ENCODE assay signal across 11 cellular contexts in genomic region chr10:75166623-75166972, GRCh38. TPM values are rescaled to one million over a fixed set of nuclear protein-coding genes. Genes with fewer than 3 reads are reported as not detected.
DNase-seq lines count a peak whose midpoint lies in the region; ATAC-seq, FAIRE-seq and TF ChIP-seq lines count a peak whose summit lies in the region.
"Had no signal": no experiment of that assay in that cellular context is flagged by ENCODE, and none has a peak within 500 bp of the region (broad histone marks: within the 10 kb centered on the region; RNA-seq: fewer than 3 reads in every experiment).

No MANE protein-coding gene starts in this region.

- TF ChIP-seq CTCF in HepG2 (CRISPR knock-in tag; IDR thresholded peaks at IDR 0.05) = no peak
- no peak for TF ChIP-seq CTCF in right lobe of liver (IDR thresholded peaks at IDR 0.05)
- TF ChIP-seq CTCF in PC-9 (conservative IDR thresholded peaks at IDR 0.05) = no peak

- ATAC-seq in HepG2 (no peak), right lobe of liver (no peak), HG02763 (IDR thresholded peaks at IDR 0.05; ENCODE audit: unreplicated experiment) (peak; percentile 5), left cardiac atrium (no peak)

- no peaks in the 10 kb centered on the region for H3K9me3 ChIP-seq in HepG2 (ENCODE audit: low read length)
- no peaks in the 10 kb centered on the region for H3K9me3 ChIP-seq in right lobe of liver
- H3K9me3 ChIP-seq in PC-9 (ENCODE audit: insufficient read depth, low read depth) = no peaks in the 10 kb centered on the region
- H3K9me3 ChIP-seq in thymus (ENCODE audit: control insufficient read depth) = no peaks in the 10 kb centered on the region

- CTCF ChIA-PET in HepG2 (lab: Yijun Ruan, JAX; ENCODE audit: low intra/inter-chr PET ratio, low total read pairs) = interaction anchor here (1.0 kb wide), 1 partner anchor 10 kb away, joined by 3 read pairs; no protein-coding TSS in a partner anchor
- CTCF ChIA-PET in PC-9 (lab: Charles Lee) = no interaction called here

- no peak for DNase-seq in HepG2 (ENCODE audit: low spot score)
- DNase-seq in right lobe of liver = no peak
- DNase-seq in PC-9 = no peak
- DNase-seq in stimulated activated CD8-positive, alpha-beta memory T cell treated with anti-CD3 and anti-CD28 coated beads, Interleukin-4, amount 100 ng/mL, for 48 hours = no peak
- DNase-seq in stimulated activated CD4-positive, alpha-beta T cell treated with anti-CD3 and anti-CD28 coated beads, Interleukin-4, amount 100 ng/mL, for 1 hour = no peak
- no peak for DNase-seq in left cardiac atrium
- DNase-seq: amygdala had no signal

- no peak overlapping the region for H3K9ac ChIP-seq in HepG2 (ENCODE audit: insufficient read depth, low read depth, low read length)
- H3K9ac ChIP-seq: parathyroid adenoma had no signal

- H3K4me3 ChIP-seq in HepG2 (replicated peaks in 1 of 3; ENCODE audit: insufficient read depth in 1 of 3, low read depth in 2 of 3, low read length in 3 of 3) (no peak overlapping the region), right lobe of liver (no peak overlapping the region), PC-9 (no peak overlapping the region), thymus (ENCODE audit: low read length) (no peak overlapping the region)

- TF ChIP-seq RAD21 in HepG2 (CRISPR knock-in tag; IDR thresholded peaks at IDR 0.05) = no peak

- H3K27ac ChIP-seq in HepG2 (ENCODE audit: extremely low read length, insufficient read depth, low read length) (peak overlapping the region; percentile 34), right lobe of liver (no peak overlapping the region), PC-9 (0 out of 2 replicates have a peak overlapping the region, but pooled peaks have one; percentile 16), thymus (ENCODE audit: low read depth) (peak overlapping the region; percentile 78)
- H3K27ac ChIP-seq: parathyroid adenoma had no signal

- peaks cover 3 to 4% of the 10 kb centered on the region in 2 experiments; a peak in 3 of 5 replicates for H3K36me3 ChIP-seq in HepG2 (replicated peaks in 1 of 2; ENCODE audit: control insufficient read depth in 1 of 2, insufficient read depth in 2 of 2, low read length in 2 of 2)
- H3K36me3 ChIP-seq in right lobe of liver = peaks cover 0 to 6% (median 2%) of the 10 kb centered on the region in 4 donors
- peaks cover 6% of the 10 kb centered on the region; the same call in 1 of the 2 replicates for H3K36me3 ChIP-seq in PC-9 (ENCODE audit: low read depth)
- H3K36me3 ChIP-seq in thymus (ENCODE audit: control insufficient read depth, insufficient read depth) = no peaks in the 10 kb centered on the region

- POLR2A ChIA-PET in HepG2 (lab: Yijun Ruan, JAX) = interaction anchor here (1.8 to 2.2 kb wide), 2 partner anchors 21 to 44 kb away, joined by 5 to 16 read pairs; partner anchors contain the start of gene VDAC2
- POLR2A ChIA-PET in PC-9 (lab: Charles Lee; ENCODE audit: unreplicated experiment) = no interaction called here

- no peak for TF ChIP-seq EP300 in HepG2 (IDR thresholded peaks at IDR 0.05; ENCODE audit: low read depth in 2 of 2, low read length in 2 of 2)
- no peak for TF ChIP-seq EP300 in HepG2 (CRISPR knock-in tag; IDR thresholded peaks at IDR 0.05; ENCODE audit: borderline replicate concordance)

- FAIRE-seq in HepG2 (lab: Jason Lieb, UNC) = no peak
- FAIRE-seq: endothelial cell of umbilical vein had no signal

- in situ Hi-C loops in HepG2 (cut with HindIII; ENCODE audit: extremely low pct_ligation_motif_present, low pct_unique_long_range_greater_than_20kb) = no loop called here

- H4K20me1 ChIP-seq in HepG2 (ENCODE audit: insufficient read depth, low read length) = no peaks in the 10 kb centered on the region
- H4K20me1 ChIP-seq in PC-9 (ENCODE audit: insufficient read depth) = peaks cover 13% of the 10 kb centered on the region

- H3K9me2 ChIP-seq in PC-9 (ENCODE audit: insufficient read depth) = no peaks in the 10 kb centered on the region

- intact Hi-C loops in HepG2 (cut with micrococcal nuclease; ENCODE audit: unreplicated experiment) = no loop called here
- intact Hi-C loops in right lobe of liver (cut with DNase I) = no loop called here
- intact Hi-C loops in PC-9 (cut with micrococcal nuclease; ENCODE audit: unreplicated experiment) = no loop called here
- intact Hi-C loops in left cardiac atrium (cut with DNase I) = no loop called here

- WGBS in HepG2 (ENCODE audit: low lambda C conversion rate) = 21% methylated on average over 1 of the region's 1 CpG
- 47% methylated on average over 1 of the region's 1 CpG for WGBS in right lobe of liver (ENCODE audit: insufficient coverage, low coverage, low lambda C conversion rate, missing lambda C conversion rate)
- WGBS in thymus = 10% methylated on average over 1 of the region's 1 CpG

- H3F3A ChIP-seq in PC-9 (ENCODE audit: insufficient read depth, low read depth) = peaks cover 10% of the 10 kb centered on the region; the same call in 1 of the 2 replicates

- BruUV-seq in HepG2 (replicated peaks; lab: Mats Ljungman, UMichigan) = no TSS peak
- BruUV-seq in PC-9 (replicated peaks; lab: Mats Ljungman, UMichigan) = no TSS peak

- H3K4me1 ChIP-seq in HepG2 (ENCODE audit: insufficient read depth, low read length) (peaks cover 51% of the 10 kb centered on the region), right lobe of liver (peaks cover 0 to 2% (median 0%) of the 10 kb centered on the region in 4 donors), PC-9 (replicated peaks; ENCODE audit: insufficient read depth) (peaks cover 10% of the 10 kb centered on the region), thymus (ENCODE audit: control insufficient read depth, insufficient read depth, low read length) (peaks cover 4% of the 10 kb centered on the region)
- H3K4me1 ChIP-seq: parathyroid adenoma had no signal

- H2AFZ ChIP-seq in HepG2 (ENCODE audit: low read length) (no peak overlapping the region), PC-9 (no peak overlapping the region)
- H2AFZ ChIP-seq: parathyroid adenoma had no signal

- TF ChIP-seq POLR2A in HepG2 (IDR thresholded peaks at IDR 0.05; ENCODE audit: insufficient read depth in 1 of 2, low read depth in 2 of 2, low read length in 2 of 2) (no peak), right lobe of liver (IDR thresholded peaks at IDR 0.05) (no peak)

- H3K4me2 ChIP-seq in HepG2 (ENCODE audit: low read depth, low read length) (0 out of 2 replicates have a peak overlapping the region, but pooled peaks have one; percentile 8), PC-9 (0 out of 2 replicates have a peak overlapping the region, but pooled peaks have one; percentile 6)

- H3K79me2 ChIP-seq in HepG2 (ENCODE audit: insufficient read depth, low read length) (peaks cover 2% of the 10 kb centered on the region), PC-9 (ENCODE audit: low read depth) (no peaks in the 10 kb centered on the region)

- H3K27me3 ChIP-seq in HepG2 (ENCODE audit: control insufficient read depth in 1 of 2, insufficient read depth in 2 of 2, low read length in 2 of 2) (no peaks in the 10 kb centered on the region), right lobe of liver (no peaks in the 10 kb centered on the region), PC-9 (ENCODE audit: insufficient read depth, low read depth) (no peaks in the 10 kb centered on the region), thymus (ENCODE audit: control insufficient read depth, insufficient read depth) (no peaks in the 10 kb centered on the region)

RNA-seq across cellular contexts. Expression of gene VDAC2, which starts 44.0 kb away (rescaled TPM):
- total RNA-seq in HepG2 (2016; rRNA removed; fragmentation: Illumina TruSeq; extraction: Trizol) (222 and 289 TPM in 2 replicates), right lobe of liver (10 to 100 TPM; 48.3 to 92.7 (median 70.2) TPM), PC-9 (2021) (241 and 243 TPM in 2 replicates), left cardiac atrium (100 to 1,000 TPM; 313 to 428 TPM)
- total RNA-seq in HepG2 (2016; cell fraction: cytosol; rRNA removed; fragmentation: Illumina TruSeq; extraction: Trizol; ENCODE audit: low read depth) = 104 and 114 TPM in 2 replicates
- 211 and 292 TPM in 2 replicates for total RNA-seq in HepG2 (2016; cell fraction: insoluble cytoplasmic fraction; rRNA removed; fragmentation: Illumina TruSeq; extraction: Trizol)
- total RNA-seq in HepG2 (2016; cell fraction: membrane; rRNA removed; fragmentation: Illumina TruSeq; extraction: Trizol) = 204 and 207 TPM in 2 replicates
- total RNA-seq in HepG2 (2016; cell fraction: nucleus; rRNA removed; fragmentation: Illumina TruSeq; extraction: Trizol) = 115 and 129 TPM in 2 replicates
- polyA plus RNA-seq in HepG2 (2011; rRNA removed) (51.4 and 67.9 TPM in 2 replicates), thymus (146 TPM)
- polyA plus RNA-seq in HepG2 (2011; cell fraction: cytosol; rRNA removed) = 57.5 and 78.7 TPM in 2 replicates
- 39.7 and 47.6 TPM in 2 replicates for polyA plus RNA-seq in HepG2 (2011; cell fraction: nucleus; rRNA removed)
- polyA plus RNA-seq in HepG2 (2012) = 254 and 278 TPM in 2 replicates
- 130 and 148 TPM in 2 replicates for polyA plus RNA-seq in HepG2 (2016; cell fraction: cytosol; fragmentation: Illumina TruSeq; extraction: Trizol; ENCODE audit: low read depth)
- 312 and 323 TPM in 2 replicates for polyA plus RNA-seq in HepG2 (2016; cell fraction: insoluble cytoplasmic fraction; fragmentation: Illumina TruSeq; extraction: Trizol; ENCODE audit: low read depth)
- 182 and 196 TPM in 2 replicates for polyA plus RNA-seq in HepG2 (2016; cell fraction: membrane; fragmentation: Illumina TruSeq; extraction: Trizol; ENCODE audit: low read depth)
- polyA plus RNA-seq in HepG2 (2016; cell fraction: nucleus; fragmentation: Illumina TruSeq; extraction: Trizol; ENCODE audit: insufficient read depth, low read depth) = 145 and 163 TPM in 2 replicates
- 45.3 and 49.0 TPM in 2 replicates for polyA minus RNA-seq in HepG2 (2011; rRNA and poly(A)+ RNA removed; ENCODE audit: low replicate concordance)
- polyA minus RNA-seq in HepG2 (2011; cell fraction: cytosol; rRNA and poly(A)+ RNA removed) = 83.7 and 98.7 TPM in 2 replicates
- polyA minus RNA-seq in HepG2 (2011; cell fraction: nucleus; rRNA and poly(A)+ RNA removed) = 59.0 and 61.9 TPM in 2 replicates

RNA-seq across cellular contexts. Expression of gene SAMD8, which starts 55.1 kb away (rescaled TPM):
- total RNA-seq in HepG2 (2016; rRNA removed; fragmentation: Illumina TruSeq; extraction: Trizol) = 10.3 and 10.4 TPM in 2 replicates
- 10.9 and 13.8 TPM in 2 replicates for total RNA-seq in HepG2 (2016; cell fraction: cytosol; rRNA removed; fragmentation: Illumina TruSeq; extraction: Trizol; ENCODE audit: low read depth)
- total RNA-seq in HepG2 (2016; cell fraction: insoluble cytoplasmic fraction; rRNA removed; fragmentation: Illumina TruSeq; extraction: Trizol) = 9.3 and 9.8 TPM in 2 replicates
- 6.0 and 7.3 TPM in 2 replicates for total RNA-seq in HepG2 (2016; cell fraction: membrane; rRNA removed; fragmentation: Illumina TruSeq; extraction: Trizol)
- 10.6 and 11.4 TPM in 2 replicates for total RNA-seq in HepG2 (2016; cell fraction: nucleus; rRNA removed; fragmentation: Illumina TruSeq; extraction: Trizol)
- 12.2 and 13.2 TPM in 2 replicates for polyA plus RNA-seq in HepG2 (2011; rRNA removed)
- 6.4 and 11.6 TPM in 2 replicates for polyA plus RNA-seq in HepG2 (2011; cell fraction: cytosol; rRNA removed)
- polyA plus RNA-seq in HepG2 (2011; cell fraction: nucleus; rRNA removed) = 4.3 and 6.7 TPM in 2 replicates
- polyA plus RNA-seq in HepG2 (2012) = 6.4 and 6.6 TPM in 2 replicates
- 1.2 and 1.6 TPM in 2 replicates for polyA plus RNA-seq in HepG2 (2016; cell fraction: cytosol; fragmentation: Illumina TruSeq; extraction: Trizol; ENCODE audit: low read depth)
- polyA plus RNA-seq in HepG2 (2016; cell fraction: insoluble cytoplasmic fraction; fragmentation: Illumina TruSeq; extraction: Trizol; ENCODE audit: low read depth) = 4.8 and 6.2 TPM in 2 replicates
- polyA plus RNA-seq in HepG2 (2016; cell fraction: membrane; fragmentation: Illumina TruSeq; extraction: Trizol; ENCODE audit: low read depth) = 2.2 and 2.8 TPM in 2 replicates
- polyA plus RNA-seq in HepG2 (2016; cell fraction: nucleus; fragmentation: Illumina TruSeq; extraction: Trizol; ENCODE audit: insufficient read depth, low read depth) = 10.1 and 10.4 TPM in 2 replicates
- 25.6 and 32.5 TPM in 2 replicates for polyA minus RNA-seq in HepG2 (2011; rRNA and poly(A)+ RNA removed; ENCODE audit: low replicate concordance)
- polyA minus RNA-seq in HepG2 (2011; cell fraction: cytosol; rRNA and poly(A)+ RNA removed) = 14.2 and 18.8 TPM in 2 replicates
- 14.0 and 15.4 TPM in 2 replicates for polyA minus RNA-seq in HepG2 (2011; cell fraction: nucleus; rRNA and poly(A)+ RNA removed)
- total RNA-seq in right lobe of liver = 10 to 100 TPM in 3 of 6 experiments, 1 to 10 TPM in 3; 5.7 to 13.2 (median 9.3) TPM
- total RNA-seq in PC-9 (2021) = 27.6 and 31.1 TPM in 2 replicates
- polyA plus RNA-seq in thymus = 13.1 TPM
- 10 to 100 TPM; 21.9 to 23.8 TPM for total RNA-seq in left cardiac atrium

Comparison
In these comparisons a context has a peak if more than half of its experiments do, and no peak if none do; other contexts are left out.
1. H3K27ac ChIP-seq: peak in HepG2 (single experiment), PC-9 (single experiment) and thymus (single experiment); none in right lobe of liver (0 of 3).